Comparison of ENCODE assay signal across 22 cellular contexts in genomic region chr3:153169793-153170386, GRCh38. TPM values are rescaled to one million over a fixed set of nuclear protein-coding genes. Genes with fewer than 3 reads are reported as not detected.
DNase-seq lines count a peak whose midpoint lies in the region; ATAC-seq and TF ChIP-seq lines count a peak whose summit lies in the region.
"Had no signal": no experiment of that assay in that cellular context is flagged by ENCODE, and none has a peak within 500 bp of the region (broad histone marks: within the 10 kb centered on the region; RNA-seq: fewer than 3 reads in every experiment).

No MANE protein-coding gene starts in this region.

- no peaks in the 10 kb centered on the region for H3K36me3 Mint-ChIP-seq in natural killer cell
- H3K36me3 Mint-ChIP-seq in natural killer cell treated with Interleukin-12 subunit alpha and Interleukin-12 subunit beta and Interleukin-15 and Interleukin-18, amount 100 ng/mL, for 72 hours = no peaks in the 10 kb centered on the region
- H3K36me3 Mint-ChIP-seq in effector memory CD8-positive, alpha-beta T cell (ENCODE audit: insufficient read depth) = peaks cover 32% of the 10 kb centered on the region

- H3K27ac Mint-ChIP-seq in natural killer cell = peak overlapping the region; percentile 67 to 79
- H3K27ac Mint-ChIP-seq in natural killer cell treated with Interleukin-12 subunit alpha and Interleukin-12 subunit beta and Interleukin-15 and Interleukin-18, amount 100 ng/mL, for 72 hours = peak overlapping the region in 1 of 2 donors; percentile 48
- peak overlapping the region; percentile 15 to 58 for H3K27ac Mint-ChIP-seq in effector memory CD8-positive, alpha-beta T cell
- H3K27ac Mint-ChIP-seq: GM23338 had no signal

- no peaks in the 10 kb centered on the region for H3K9me3 Mint-ChIP-seq in natural killer cell
- no peaks in the 10 kb centered on the region for H3K9me3 Mint-ChIP-seq in natural killer cell treated with Interleukin-12 subunit alpha and Interleukin-12 subunit beta and Interleukin-15 and Interleukin-18, amount 100 ng/mL, for 72 hours
- H3K9me3 Mint-ChIP-seq in effector memory CD8-positive, alpha-beta T cell = no peaks in the 10 kb centered on the region
- H3K9me3 Mint-ChIP-seq: GM23338, IgD-negative memory B cell had no signal

- H3K4me1 ChIP-seq in SK-N-SH (ENCODE audit: control insufficient read depth in 1 of 2, insufficient read depth in 2 of 2, low read depth in 1 of 2, low read length in 1 of 2) = peaks cover 0 to 25% of the 10 kb centered on the region in 2 experiments; a peak in 3 of 4 replicates

- H2AFZ ChIP-seq in SK-N-SH (ENCODE audit: low read depth) = no peak overlapping the region
- H2AFZ ChIP-seq: GM23338 had no signal

- peaks cover 8 to 58% of the 10 kb centered on the region in 2 experiments for H3K36me3 ChIP-seq in SK-N-SH (replicated peaks in 1 of 2; ENCODE audit: control insufficient read depth in 1 of 2, insufficient read depth in 2 of 2, low read length in 1 of 2)

- no peak overlapping the region for H3K4me2 ChIP-seq in SK-N-SH
- H3K4me2 ChIP-seq: GM23338 had no signal

- TF ChIP-seq RAD21 in SK-N-SH (IDR thresholded peaks at IDR 0.05; ENCODE audit: low read length) = no peak

- ATAC-seq in natural killer cell (no peak), GM18868 (IDR thresholded peaks at IDR 0.05; ENCODE audit: unreplicated experiment) (no peak)
- no peak for ATAC-seq in natural killer cell treated with Interleukin-12 subunit alpha and Interleukin-12 subunit beta and Interleukin-15 and Interleukin-18, amount 100 ng/mL, for 72 hours
- ATAC-seq in effector memory CD8-positive, alpha-beta T cell (replicated peaks) = no peak
- ATAC-seq: GM23338 had no signal

- no peaks in the 10 kb centered on the region for H3K27me3 Mint-ChIP-seq in natural killer cell (ENCODE audit: low read depth in 2 of 2)
- no peaks in the 10 kb centered on the region for H3K27me3 Mint-ChIP-seq in natural killer cell treated with Interleukin-12 subunit alpha and Interleukin-12 subunit beta and Interleukin-15 and Interleukin-18, amount 100 ng/mL, for 72 hours
- no peaks in the 10 kb centered on the region for H3K27me3 Mint-ChIP-seq in effector memory CD8-positive, alpha-beta T cell
- H3K27me3 Mint-ChIP-seq: IgD-negative memory B cell had no signal

- POLR2A ChIA-PET in SK-N-SH (lab: Yijun Ruan, JAX) = no interaction called here

- peaks cover 47% of the 10 kb centered on the region for H4K20me1 ChIP-seq in SK-N-SH (ENCODE audit: insufficient read depth)

- TF ChIP-seq CTCF in natural killer cell (IDR thresholded peaks at IDR 0.05) (no peak), SK-N-SH (IDR thresholded peaks at IDR 0.05) (no peak)

- H3K27me3 ChIP-seq in SK-N-SH (ENCODE audit: insufficient read depth) = no peaks in the 10 kb centered on the region

- no peak overlapping the region; a peak in 1 of 4 replicates for H3K27ac ChIP-seq in SK-N-SH (ENCODE audit: low read depth in 2 of 2, low read length in 1 of 2)
- H3K27ac ChIP-seq: C4-2B had no signal

- H3K4me1 Mint-ChIP-seq in natural killer cell = peaks cover 61 to 67% of the 10 kb centered on the region in 2 donors
- H3K4me1 Mint-ChIP-seq in natural killer cell treated with Interleukin-12 subunit alpha and Interleukin-12 subunit beta and Interleukin-15 and Interleukin-18, amount 100 ng/mL, for 72 hours (ENCODE audit: low read depth in 2 of 2) = peaks cover 46 to 48% of the 10 kb centered on the region in 2 donors
- peaks cover 38 to 72% of the 10 kb centered on the region in 2 donors for H3K4me1 Mint-ChIP-seq in effector memory CD8-positive, alpha-beta T cell (ENCODE audit: low read depth in 2 of 2)

- DNase-seq in natural killer cell = no peak
- no peak for DNase-seq in natural killer cell treated with Interleukin-12 subunit alpha and Interleukin-12 subunit beta and Interleukin-15 and Interleukin-18, amount 100 ng/mL, for 72 hours (ENCODE audit: low spot score)
- no peak for DNase-seq in SK-N-SH
- no peak for DNase-seq in effector memory CD8-positive, alpha-beta T cell
- no peak for DNase-seq in activated T-cell treated with anti-CD3 and anti-CD28 coated beads, Interleukin-2, amount 50 U/mL, for 48 hours
- DNase-seq in NCI-H82 treated with DMSO at 0.1 percent for 48 hours (lab: John Stamatoyannopoulos, UW; ENCODE audit: unreplicated experiment) = no peak
- DNase-seq: 8988T, DMS53, HCEC 1CT, Karpas-422, MV-4-11, NCI-H1105 treated with DMSO at 0.1 percent for 48 hours, NCI-H1694, NCI-H2081 treated with DMSO at 0.1 percent for 48 hours, NCI-H2171 treated with DMSO at 0.1 percent for 48 hours, NCI-H524 treated with DMSO at 0.1 percent for 48 hours, OCI-M1, Right ventricle myocardium superior had no signal

- intact Hi-C loops in natural killer cell (cut with micrococcal nuclease) = loop anchor here (5.0 to 10.0 kb wide), 2 partner anchors 117 to 275 kb away; no protein-coding TSS in a partner anchor

- no peak for TF ChIP-seq EP300 in SK-N-SH (IDR thresholded peaks at IDR 0.05; ENCODE audit: borderline replicate concordance in 1 of 2, low read depth in 1 of 2, low read length in 1 of 2)

- no peaks in the 10 kb centered on the region for H3K9me3 ChIP-seq in SK-N-SH

- H3K4me3 ChIP-seq in SK-N-SH (ENCODE audit: low read depth in 2 of 2, low read length in 1 of 2) = no peak overlapping the region
- H3K4me3 ChIP-seq: GM23338 had no signal

- no peaks in the 10 kb centered on the region for H3K9me2 ChIP-seq in SK-N-SH

- WGBS in SK-N-SH (ENCODE audit: low lambda C conversion rate) = 85% methylated on average over 3 of the region's 3 CpGs

- CTCF ChIA-PET in SK-N-SH (lab: Yijun Ruan, JAX) = no interaction called here

- H3F3A ChIP-seq in SK-N-SH (replicated peaks; ENCODE audit: insufficient read depth) = peaks cover 49% of the 10 kb centered on the region

- peaks cover 53% of the 10 kb centered on the region for H3K79me2 ChIP-seq in SK-N-SH (ENCODE audit: insufficient read depth)

- peak overlapping the region; percentile 35 for H3K4me3 Mint-ChIP-seq in natural killer cell
- H3K4me3 Mint-ChIP-seq in natural killer cell treated with Interleukin-12 subunit alpha and Interleukin-12 subunit beta and Interleukin-15 and Interleukin-18, amount 100 ng/mL, for 72 hours = no peak overlapping the region
- peak overlapping the region in 1 of 2 donors; percentile 13 for H3K4me3 Mint-ChIP-seq in effector memory CD8-positive, alpha-beta T cell
- H3K4me3 Mint-ChIP-seq: GM23338, IgD-negative memory B cell had no signal

- H3K9ac ChIP-seq in SK-N-SH = no peak overlapping the region

TF ChIP-seq in SK-N-SH, 30 proteins besides CTCF, POLR2A, EP300 and RAD21:
- no peak for TF ChIP-seq ELF1 (IDR thresholded peaks at IDR 0.05)
- TF ChIP-seq TAF1 (IDR thresholded peaks at IDR 0.05; ENCODE audit: borderline replicate concordance, low read depth, low read length) = no peak
- TF ChIP-seq, protein P1, sequence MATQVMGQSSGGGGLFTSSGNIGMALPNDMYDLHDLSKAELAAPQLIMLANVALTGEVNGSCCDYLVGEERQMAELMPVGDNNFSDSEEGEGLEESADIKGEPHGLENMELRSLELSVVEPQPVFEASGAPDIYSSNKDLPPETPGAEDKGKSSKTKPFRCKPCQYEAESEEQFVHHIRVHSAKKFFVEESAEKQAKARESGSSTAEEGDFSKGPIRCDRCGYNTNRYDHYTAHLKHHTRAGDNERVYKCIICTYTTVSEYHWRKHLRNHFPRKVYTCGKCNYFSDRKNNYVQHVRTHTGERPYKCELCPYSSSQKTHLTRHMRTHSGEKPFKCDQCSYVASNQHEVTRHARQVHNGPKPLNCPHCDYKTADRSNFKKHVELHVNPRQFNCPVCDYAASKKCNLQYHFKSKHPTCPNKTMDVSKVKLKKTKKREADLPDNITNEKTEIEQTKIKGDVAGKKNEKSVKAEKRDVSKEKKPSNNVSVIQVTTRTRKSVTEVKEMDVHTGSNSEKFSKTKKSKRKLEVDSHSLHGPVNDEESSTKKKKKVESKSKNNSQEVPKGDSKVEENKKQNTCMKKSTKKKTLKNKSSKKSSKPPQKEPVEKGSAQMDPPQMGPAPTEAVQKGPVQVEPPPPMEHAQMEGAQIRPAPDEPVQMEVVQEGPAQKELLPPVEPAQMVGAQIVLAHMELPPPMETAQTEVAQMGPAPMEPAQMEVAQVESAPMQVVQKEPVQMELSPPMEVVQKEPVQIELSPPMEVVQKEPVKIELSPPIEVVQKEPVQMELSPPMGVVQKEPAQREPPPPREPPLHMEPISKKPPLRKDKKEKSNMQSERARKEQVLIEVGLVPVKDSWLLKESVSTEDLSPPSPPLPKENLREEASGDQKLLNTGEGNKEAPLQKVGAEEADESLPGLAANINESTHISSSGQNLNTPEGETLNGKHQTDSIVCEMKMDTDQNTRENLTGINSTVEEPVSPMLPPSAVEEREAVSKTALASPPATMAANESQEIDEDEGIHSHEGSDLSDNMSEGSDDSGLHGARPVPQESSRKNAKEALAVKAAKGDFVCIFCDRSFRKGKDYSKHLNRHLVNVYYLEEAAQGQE (IDR thresholded peaks at IDR 0.05; ENCODE audit: low read depth, low read length) = no peak
- no peak for TF ChIP-seq YY1 (IDR thresholded peaks at IDR 0.05; ENCODE audit: low read depth)
- TF ChIP-seq GABPA (IDR thresholded peaks at IDR 0.05; ENCODE audit: low read depth) = no peak
- no peak for TF ChIP-seq FOXM1 (IDR thresholded peaks at IDR 0.05; ENCODE audit: low read depth)
- no peak for TF ChIP-seq SIN3A (IDR thresholded peaks at IDR 0.05; ENCODE audit: borderline replicate concordance, low read depth, low read length)
- no peak for TF ChIP-seq RXRA (IDR thresholded peaks at IDR 0.05; ENCODE audit: borderline replicate concordance, low read depth)
- peak; percentile 11; the same call in 1 of the 2 replicates for TF ChIP-seq JUND (IDR thresholded peaks at IDR 0.05)
- TF ChIP-seq, protein P2, sequence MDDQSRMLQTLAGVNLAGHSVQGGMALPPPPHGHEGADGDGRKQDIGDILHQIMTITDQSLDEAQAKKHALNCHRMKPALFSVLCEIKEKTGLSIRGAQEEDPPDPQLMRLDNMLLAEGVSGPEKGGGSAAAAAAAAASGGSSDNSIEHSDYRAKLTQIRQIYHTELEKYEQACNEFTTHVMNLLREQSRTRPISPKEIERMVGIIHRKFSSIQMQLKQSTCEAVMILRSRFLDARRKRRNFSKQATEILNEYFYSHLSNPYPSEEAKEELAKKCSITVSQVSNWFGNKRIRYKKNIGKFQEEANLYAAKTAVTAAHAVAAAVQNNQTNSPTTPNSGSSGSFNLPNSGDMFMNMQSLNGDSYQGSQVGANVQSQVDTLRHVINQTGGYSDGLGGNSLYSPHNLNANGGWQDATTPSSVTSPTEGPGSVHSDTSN (IDR thresholded peaks at IDR 0.05) = peak; percentile 67
- no peak for TF ChIP-seq TCF12 (IDR thresholded peaks at IDR 0.05)
- TF ChIP-seq FOSL2 (IDR thresholded peaks at IDR 0.05; ENCODE audit: borderline replicate concordance, low read depth) = peak; percentile 3; the same call in 1 of the 2 replicates
- TF ChIP-seq NFIC (IDR thresholded peaks at IDR 0.05; ENCODE audit: borderline replicate concordance) = no peak
TF ChIP-seq in SK-N-SH: peak in this region for 3.

RNA-seq across cellular contexts. Expression of gene RAP2B, which starts 7.9 kb away (rescaled TPM):
- 10 to 100 TPM; 34.8 to 41.7 (median 38.1) TPM for total RNA-seq in natural killer cell
- total RNA-seq in natural killer cell treated with Interleukin-12 subunit alpha and Interleukin-12 subunit beta and Interleukin-15 and Interleukin-18, amount 100 ng/mL, for 72 hours = 10 to 100 TPM; 12.1 to 13.6 TPM
- 5.8 and 7.3 TPM in 2 replicates for polyA plus RNA-seq in SK-N-SH (2012; rRNA removed)
- polyA plus RNA-seq in SK-N-SH (2012; cell fraction: cytosol; rRNA removed) = 5.4 and 6.4 TPM in 2 replicates
- 2.3 and 2.6 TPM in 2 replicates for polyA plus RNA-seq in SK-N-SH (2012; cell fraction: nucleus; rRNA removed)
